1 cellular context compared by ENCODE assay signal in the genomic region with DNA sequence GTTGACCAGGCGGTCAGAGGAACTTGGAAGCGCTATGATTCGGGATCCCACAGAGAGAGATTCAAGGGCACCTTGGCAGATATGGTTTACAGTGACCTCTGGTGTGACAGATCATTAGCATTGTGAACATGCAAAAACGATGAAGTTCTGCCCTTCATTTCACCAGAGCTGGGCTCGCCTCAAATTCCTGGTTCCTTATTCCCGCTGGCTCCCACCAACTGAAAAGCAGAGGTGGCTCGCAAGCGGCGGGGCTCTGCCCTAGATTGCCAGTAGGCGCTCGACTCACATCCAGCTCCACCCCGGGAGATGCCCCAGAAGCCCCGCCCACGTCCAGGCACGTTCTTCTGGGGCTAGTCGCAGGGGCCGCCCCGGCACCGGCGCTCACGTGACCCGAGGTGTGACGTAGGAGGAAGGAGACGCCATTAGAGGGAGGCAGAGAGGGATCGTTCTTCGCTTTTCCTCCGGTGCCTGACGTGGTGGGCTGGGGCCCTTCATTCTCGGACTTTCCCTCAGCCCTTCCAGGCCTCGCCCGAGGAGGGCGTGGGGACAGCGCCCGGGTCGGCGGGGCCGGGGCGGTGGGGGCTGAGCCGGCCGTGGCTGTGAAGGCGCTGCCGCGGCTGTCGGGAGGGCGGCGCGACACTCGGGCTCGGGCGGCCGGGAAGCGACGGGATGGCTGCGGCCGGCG.
TF ChIP-seq lines count a peak whose summit lies in the region.

TSS of gene RAB21 (plus strand) at position 403 of the 685 bp plus-strand sequence. CDS start at position 670, 267 bp downstream.

TF ChIP-seq in HepG2, 621 proteins besides CTCF, POLR2A, EP300 and RAD21 (continued from another document):
- TF ChIP-seq GTF3A (CRISPR knock-in tag; conservative IDR thresholded peaks at IDR 0.05): no peak; the same call in 1 of the 2 replicates
- peak; percentile 84; the same call in 1 of the 2 replicates for TF ChIP-seq ZNF674 (CRISPR knock-in tag; IDR thresholded peaks at IDR 0.05; ENCODE audit: low read depth)
- peak; percentile 62 for TF ChIP-seq ZNF747 (CRISPR knock-in tag; IDR thresholded peaks at IDR 0.05; ENCODE audit: borderline replicate concordance)
- TF ChIP-seq ZNF510 (CRISPR knock-in tag; IDR thresholded peaks at IDR 0.05; ENCODE audit: low read depth): 0 out of 2 replicates have a peak, but pooled peaks have one; percentile 70
- TF ChIP-seq, protein P1, sequence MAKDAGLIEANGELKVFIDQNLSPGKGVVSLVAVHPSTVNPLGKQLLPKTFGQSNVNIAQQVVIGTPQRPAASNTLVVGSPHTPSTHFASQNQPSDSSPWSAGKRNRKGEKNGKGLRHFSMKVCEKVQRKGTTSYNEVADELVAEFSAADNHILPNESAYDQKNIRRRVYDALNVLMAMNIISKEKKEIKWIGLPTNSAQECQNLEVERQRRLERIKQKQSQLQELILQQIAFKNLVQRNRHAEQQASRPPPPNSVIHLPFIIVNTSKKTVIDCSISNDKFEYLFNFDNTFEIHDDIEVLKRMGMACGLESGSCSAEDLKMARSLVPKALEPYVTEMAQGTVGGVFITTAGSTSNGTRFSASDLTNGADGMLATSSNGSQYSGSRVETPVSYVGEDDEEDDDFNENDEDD (CRISPR knock-in tag; IDR thresholded peaks at IDR 0.05; ENCODE audit: borderline replicate concordance): peak; percentile 62; the same call in 1 of the 2 replicates
- TF ChIP-seq CENPT (CRISPR knock-in tag; IDR thresholded peaks at IDR 0.05; ENCODE audit: low read depth): 0 out of 2 replicates have a peak, but pooled peaks have one; percentile 75
- no peak for TF ChIP-seq ZNF577 (CRISPR knock-in tag; IDR thresholded peaks at IDR 0.05; ENCODE audit: borderline replicate concordance, low read depth)
- peak; percentile 81 for TF ChIP-seq RBFOX2 (IDR thresholded peaks at IDR 0.05; ENCODE audit: low read depth, low read length)
- no peak for TF ChIP-seq NFKBIZ (CRISPR knock-in tag; IDR thresholded peaks at IDR 0.05)
- TF ChIP-seq JUND (CRISPR knock-in tag; IDR thresholded peaks at IDR 0.05): no peak
- TF ChIP-seq ZNF263 (CRISPR knock-in tag; IDR thresholded peaks at IDR 0.05): peak; percentile 40; the same call in 1 of the 2 replicates
- TF ChIP-seq, protein P2, sequence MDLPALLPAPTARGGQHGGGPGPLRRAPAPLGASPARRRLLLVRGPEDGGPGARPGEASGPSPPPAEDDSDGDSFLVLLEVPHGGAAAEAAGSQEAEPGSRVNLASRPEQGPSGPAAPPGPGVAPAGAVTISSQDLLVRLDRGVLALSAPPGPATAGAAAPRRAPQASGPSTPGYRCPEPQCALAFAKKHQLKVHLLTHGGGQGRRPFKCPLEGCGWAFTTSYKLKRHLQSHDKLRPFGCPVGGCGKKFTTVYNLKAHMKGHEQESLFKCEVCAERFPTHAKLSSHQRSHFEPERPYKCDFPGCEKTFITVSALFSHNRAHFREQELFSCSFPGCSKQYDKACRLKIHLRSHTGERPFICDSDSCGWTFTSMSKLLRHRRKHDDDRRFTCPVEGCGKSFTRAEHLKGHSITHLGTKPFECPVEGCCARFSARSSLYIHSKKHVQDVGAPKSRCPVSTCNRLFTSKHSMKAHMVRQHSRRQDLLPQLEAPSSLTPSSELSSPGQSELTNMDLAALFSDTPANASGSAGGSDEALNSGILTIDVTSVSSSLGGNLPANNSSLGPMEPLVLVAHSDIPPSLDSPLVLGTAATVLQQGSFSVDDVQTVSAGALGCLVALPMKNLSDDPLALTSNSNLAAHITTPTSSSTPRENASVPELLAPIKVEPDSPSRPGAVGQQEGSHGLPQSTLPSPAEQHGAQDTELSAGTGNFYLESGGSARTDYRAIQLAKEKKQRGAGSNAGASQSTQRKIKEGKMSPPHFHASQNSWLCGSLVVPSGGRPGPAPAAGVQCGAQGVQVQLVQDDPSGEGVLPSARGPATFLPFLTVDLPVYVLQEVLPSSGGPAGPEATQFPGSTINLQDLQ (CRISPR knock-in tag; IDR thresholded peaks at IDR 0.05): no peak
- TF ChIP-seq AGO1 (IDR thresholded peaks at IDR 0.05; ENCODE audit: low read depth, low read length, poor library complexity, severe bottlenecking): no peak
- TF ChIP-seq ZNF614 (CRISPR knock-in tag; IDR thresholded peaks at IDR 0.05; ENCODE audit: borderline replicate concordance): 0 out of 2 replicates have a peak, but pooled peaks have one; percentile 41
- TF ChIP-seq ZNF572 (CRISPR knock-in tag; IDR thresholded peaks at IDR 0.05): no peak
